In genomic region chr2:237932731-237933131, GRCh38 we compare ENCODE assay signal across 14 cellular contexts. TPM values are rescaled to one million over a fixed set of nuclear protein-coding genes. Genes with fewer than 3 reads are reported as not detected.
DNase-seq lines count a peak whose midpoint lies in the region; ATAC-seq and TF ChIP-seq lines count a peak whose summit lies in the region.
"Had no signal": no experiment of that assay in that cellular context is flagged by ENCODE, and none has a peak within 500 bp of the region (broad histone marks: within the 10 kb centered on the region; RNA-seq: fewer than 3 reads in every experiment).

No MANE protein-coding gene starts in this region.

- H4K20me1 ChIP-seq in KMS-11 (ENCODE audit: insufficient read depth) (no peaks in the 10 kb centered on the region), osteoblast (ENCODE audit: insufficient read depth, low read length) (no peaks in the 10 kb centered on the region)

- intact Hi-C loops in natural killer cell (cut with micrococcal nuclease), result no loop called here

- CTCF ChIA-PET in BJ (lab: Yijun Ruan, JAX), result interaction anchor here (1.1 to 2.8 kb wide), 3 partner anchors 9 to 74 kb away, joined by 3 to 9 read pairs (median 4); no protein-coding TSS in a partner anchor

- ATAC-seq in natural killer cell, result no peak
- no peak for ATAC-seq in left lobe of liver
- ATAC-seq: mucosa of descending colon, right cardiac atrium had no signal

- H3K36me3 ChIP-seq in BJ (ENCODE audit: control insufficient read depth, insufficient read depth, low read length) (no peaks in the 10 kb centered on the region), KMS-11 (ENCODE audit: insufficient read depth) (no peaks in the 10 kb centered on the region), brain microvascular endothelial cell (replicated peaks) (no peaks in the 10 kb centered on the region), osteoblast (ENCODE audit: insufficient read depth, low read length) (no peaks in the 10 kb centered on the region)

- peaks cover 33% of the 10 kb centered on the region for H3K4me1 ChIP-seq in KMS-11 (ENCODE audit: low read depth, poor library complexity, severe bottlenecking)
- H3K4me1 ChIP-seq in osteoblast (ENCODE audit: insufficient read depth, low read length), result peaks cover 6% of the 10 kb centered on the region

- no peak overlapping the region for H3K4me3 Mint-ChIP-seq in natural killer cell

- POLR2A ChIA-PET in BJ (lab: Charles Lee), result interaction anchor here (0.7 kb wide), 1 partner anchor 61 kb away, joined by 4 read pairs; no protein-coding TSS in a partner anchor

- H3K9me3 ChIP-seq in osteoblast (ENCODE audit: low read depth, low read length), result peaks cover 3% of the 10 kb centered on the region
- H3K9me3 ChIP-seq: mucosa of descending colon had no signal

- in situ Hi-C loops in brain microvascular endothelial cell (cut with HindIII; ENCODE audit: low pct_ligation_motif_present, low sequenced_read_pairs), result no loop called here

- H3K4me3 ChIP-seq in BJ (ENCODE audit: low read depth, low read length) (no peak overlapping the region), KMS-11 (IDR thresholded peaks at IDR 0.05; ENCODE audit: insufficient read depth, low read depth, low read length) (no peak overlapping the region), brain microvascular endothelial cell (ENCODE audit: low read depth, low read length) (no peak overlapping the region), osteoblast (ENCODE audit: insufficient read depth, low read length) (no peak overlapping the region)
- H3K4me3 ChIP-seq: mucosa of descending colon had no signal

- H3K27ac Mint-ChIP-seq in natural killer cell, result no peak overlapping the region

- DNase-seq in BJ (ENCODE audit: low read depth), result peak; percentile 89
- DNase-seq in brain microvascular endothelial cell, result peak; percentile 14
- DNase-seq in osteoblast (ENCODE audit: insufficient read length, low spot score, missing footprints), result peak; percentile 90
- no peak for DNase-seq in GDM1 (lab: John Stamatoyannopoulos, UW)
- DNase-seq in natural killer cell, result no peak
- no peak for DNase-seq in NCI-H1048 (lab: John Stamatoyannopoulos, UW)
- DNase-seq in left lobe of liver (ENCODE audit: low spot score), result no peak
- DNase-seq: Calu3, GOT3, mucosa of descending colon, NCI-H1105 treated with DMSO at 0.1 percent for 48 hours, NCI-H510A treated with DMSO at 0.1 percent for 48 hours, right cardiac atrium had no signal

- peaks cover 9 to 11% of the 10 kb centered on the region in 2 donors for H3K4me1 Mint-ChIP-seq in natural killer cell

- H3K9me3 Mint-ChIP-seq in natural killer cell, result no peaks in the 10 kb centered on the region

- H3K9ac ChIP-seq in KMS-11, result no peak overlapping the region; the same call in 1 of the 2 replicates

- H3K27me3 Mint-ChIP-seq in natural killer cell (ENCODE audit: low read depth in 2 of 2), result no peaks in the 10 kb centered on the region

- H3K79me2 ChIP-seq in KMS-11 (ENCODE audit: insufficient read depth, low read depth), result no peaks in the 10 kb centered on the region
- no peaks in the 10 kb centered on the region for H3K79me2 ChIP-seq in osteoblast (ENCODE audit: insufficient read depth, low read length)

- H3K27ac ChIP-seq in KMS-11, result peak overlapping the region; percentile 57; the same call in 1 of the 2 replicates
- H3K27ac ChIP-seq in brain microvascular endothelial cell, result no peak overlapping the region
- no peak overlapping the region for H3K27ac ChIP-seq in osteoblast (ENCODE audit: low read depth, low read length)

- H3K27me3 ChIP-seq in BJ (ENCODE audit: control insufficient read depth, insufficient read depth, low read length) (no peaks in the 10 kb centered on the region; the same call in 1 of the 2 replicates), KMS-11 (ENCODE audit: insufficient read depth, low read depth) (no peaks in the 10 kb centered on the region), brain microvascular endothelial cell (replicated peaks) (no peaks in the 10 kb centered on the region), osteoblast (ENCODE audit: insufficient read depth, low read length) (no peaks in the 10 kb centered on the region)

- H2AFZ ChIP-seq in KMS-11 (ENCODE audit: low read depth) (no peak overlapping the region), osteoblast (ENCODE audit: low read length) (no peak overlapping the region)

- H3K4me2 ChIP-seq in KMS-11 (peak overlapping the region; percentile 73; the same call in 1 of the 2 replicates), osteoblast (ENCODE audit: insufficient read depth, low read length) (no peak overlapping the region)

- H3K36me3 Mint-ChIP-seq in natural killer cell, result no peaks in the 10 kb centered on the region

- TF ChIP-seq CTCF in BJ (IDR thresholded peaks at IDR 0.05; ENCODE audit: insufficient read depth, low read depth, low read length) (no peak), KMS-11 (conservative IDR thresholded peaks at IDR 0.05; ENCODE audit: low read depth, low read length) (no peak), brain microvascular endothelial cell (IDR thresholded peaks at IDR 0.05; ENCODE audit: low read depth, low read length, missing control alignments) (no peak), osteoblast (IDR thresholded peaks at IDR 0.05; ENCODE audit: extremely low read depth, low read depth, low read length) (no peak), natural killer cell (IDR thresholded peaks at IDR 0.05) (no peak)

RNA-seq across cellular contexts. Expression of gene UBE2F, which starts 34.1 kb away (rescaled TPM):
- polyA plus RNA-seq in BJ (2011; rRNA removed), result 47.9 and 67.4 TPM in 2 replicates
- polyA minus RNA-seq in BJ (2011; rRNA and poly(A)+ RNA removed), result 13.8 and 15.4 TPM in 2 replicates
- 39.8 and 45.1 TPM in 2 replicates for total RNA-seq in osteoblast
- total RNA-seq in natural killer cell, result 100 to 1,000 TPM in 1 of 3 donors, 10 to 100 TPM in 2; 82.4 to 135 (median 96.1) TPM
- total RNA-seq in left lobe of liver, result 29.3 TPM

Comparison
In these comparisons a context has a peak if more than half of its experiments do, and no peak if none do; other contexts are left out.
1. DNase-seq: peak in BJ (single experiment), brain microvascular endothelial cell (single experiment) and osteoblast (single experiment); none in GDM1 (single experiment), natural killer cell (single experiment), NCI-H1048 (single experiment) and left lobe of liver (single experiment).